Comparison of ENCODE assay signal across 14 cellular contexts in genomic region chr10:37434091-37434490, GRCh38.
DNase-seq lines count a peak whose midpoint lies in the region; ATAC-seq and TF ChIP-seq lines count a peak whose summit lies in the region.
"Had no signal": no experiment of that assay in that cellular context is flagged by ENCODE, and none has a peak within 500 bp of the region (broad histone marks: within the 10 kb centered on the region; RNA-seq: fewer than 3 reads in every experiment).

No MANE protein-coding gene starts in this region.

- DNase-seq in ACHN = peak; percentile 2
- DNase-seq in H4 (ENCODE audit: low spot score) = peak; percentile 16
- no peak for DNase-seq in PC-9
- no peak for DNase-seq in fibroblast of mammary gland (ENCODE audit: low read depth)
- no peak for DNase-seq in glomerular visceral epithelial cell (ENCODE audit: extremely low spot score)
- no peak for DNase-seq in stimulated activated CD4-positive, alpha-beta T cell treated with anti-CD3 and anti-CD28 coated beads, Interleukin-4, amount 100 ng/mL, for 4 hours
- DNase-seq: CD8-positive, alpha-beta T cell; effector memory CD4-positive, alpha-beta T cell; head of caudate nucleus; left cardiac atrium; naive thymus-derived CD4-positive, alpha-beta T cell; substantia nigra had no signal

- TF ChIP-seq CTCF in PC-9 (conservative IDR thresholded peaks at IDR 0.05) (peak; percentile 34), fibroblast of mammary gland (conservative IDR thresholded peaks at IDR 0.05; ENCODE audit: control insufficient read depth, insufficient read depth, low read depth, low read length) (peak; percentile 3)

- no peaks in the 10 kb centered on the region for H3K4me1 ChIP-seq in PC-9 (replicated peaks; ENCODE audit: insufficient read depth)

- H3K4me3 ChIP-seq in PC-9 (no peak overlapping the region), fibroblast of mammary gland (ENCODE audit: control insufficient read depth, low read depth, low read length) (no peak overlapping the region)

- intact Hi-C loops in PC-9 (cut with micrococcal nuclease; ENCODE audit: unreplicated experiment) = loop anchor here (5.0 kb wide), 1 partner anchor 532 kb away; no protein-coding TSS in a partner anchor

- no peaks in the 10 kb centered on the region for H3K79me2 ChIP-seq in PC-9 (ENCODE audit: low read depth)

- CTCF ChIA-PET in PC-9 (lab: Charles Lee) = no interaction called here

- no peaks in the 10 kb centered on the region for H3K27me3 ChIP-seq in PC-9 (ENCODE audit: insufficient read depth, low read depth)

- ATAC-seq in HG03442 (IDR thresholded peaks at IDR 0.05; ENCODE audit: unreplicated experiment) (no peak), GM18907 (IDR thresholded peaks at IDR 0.05; ENCODE audit: unreplicated experiment) (no peak)
- ATAC-seq: CD8-positive, alpha-beta T cell; left cardiac atrium; naive thymus-derived CD4-positive, alpha-beta T cell had no signal

- no peaks in the 10 kb centered on the region for H3F3A ChIP-seq in PC-9 (ENCODE audit: insufficient read depth, low read depth)

- no peaks in the 10 kb centered on the region for H4K20me1 ChIP-seq in PC-9 (ENCODE audit: insufficient read depth)

- in situ Hi-C loops in ACHN (cut with HindIII; ENCODE audit: low pct_ligation_motif_present, low pct_unique_long_range_greater_than_20kb, low sequenced_read_pairs) = no loop called here

- no peaks in the 10 kb centered on the region for H3K36me3 ChIP-seq in PC-9 (ENCODE audit: low read depth)

- H3K4me2 ChIP-seq in PC-9 = no peak overlapping the region

- no peaks in the 10 kb centered on the region for H3K9me2 ChIP-seq in PC-9 (ENCODE audit: insufficient read depth)

- H3K9me3 ChIP-seq in PC-9 (ENCODE audit: insufficient read depth, low read depth) = no peaks in the 10 kb centered on the region

- POLR2A ChIA-PET in PC-9 (lab: Charles Lee; ENCODE audit: unreplicated experiment) = no interaction called here

- no peak overlapping the region for H3K27ac ChIP-seq in PC-9

- H2AFZ ChIP-seq in PC-9 = no peak overlapping the region

- no TSS peak for BruUV-seq in PC-9 (replicated peaks; lab: Mats Ljungman, UMichigan)

Comparison
In these comparisons a context has a peak if more than half of its experiments do, and no peak if none do; other contexts are left out.
1. DNase-seq: peak in ACHN (single experiment) and H4 (single experiment); none in PC-9 (0 of 2), fibroblast of mammary gland (single experiment), glomerular visceral epithelial cell (single experiment) and stimulated activated CD4-positive, alpha-beta T cell treated with anti-CD3 and anti-CD28 coated beads, Interleukin-4, amount 100 ng/mL, for 4 hours (0 of 2).